8 cellular contexts compared by ENCODE assay signal in genomic region chr3:138608322-138609214, GRCh38. TPM values are rescaled to one million over a fixed set of nuclear protein-coding genes. Genes with fewer than 3 reads are reported as not detected.
DNase-seq lines count a peak whose midpoint lies in the region; ATAC-seq and TF ChIP-seq lines count a peak whose summit lies in the region.

A gene with protein sequence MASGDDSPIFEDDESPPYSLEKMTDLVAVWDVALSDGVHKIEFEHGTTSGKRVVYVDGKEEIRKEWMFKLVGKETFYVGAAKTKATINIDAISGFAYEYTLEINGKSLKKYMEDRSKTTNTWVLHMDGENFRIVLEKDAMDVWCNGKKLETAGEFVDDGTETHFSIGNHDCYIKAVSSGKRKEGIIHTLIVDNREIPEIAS (plus strand): TSS chr3:138608771. CDS start chr3:138619727, 10,956 bp downstream.

- no peaks in the 10 kb centered on the region for H3K27me3 Mint-ChIP-seq in activated CD8-positive, alpha-beta T cell treated with anti-CD3 and anti-CD28 coated beads, Interleukin-2, amount 10 ng/mL, durations not matched to agents 7 days and 5 days (ENCODE audit: low read depth)

- POLR2A ChIA-PET in activated CD8-positive, alpha-beta T cell treated with anti-CD3 and anti-CD28 coated beads, Interleukin-2, amount 10 ng/mL, durations not matched to agents 7 days and 5 days (lab: Charles Lee), result interaction anchor here (0.5 to 3.1 kb wide), 8 partner anchors 11 to 227 kb away, joined by 3 to 20 read pairs (median 4); partner anchors contain the start of gene CEP70

- CTCF ChIA-PET in activated CD8-positive, alpha-beta T cell treated with anti-CD3 and anti-CD28 coated beads, Interleukin-2, amount 10 ng/mL, durations not matched to agents 7 days and 5 days (lab: Charles Lee), result interaction anchor here (0.6 to 6.0 kb wide), 3 partner anchors 14 to 308 kb away, joined by 4 to 36 read pairs (median 14); partner anchors contain the start of gene CEP70

- peak within 1 kb of the TSS; percentile 74 for H3K4me3 Mint-ChIP-seq in activated CD8-positive, alpha-beta T cell treated with anti-CD3 and anti-CD28 coated beads, Interleukin-2, amount 10 ng/mL, durations not matched to agents 7 days and 5 days

- peak; percentile 76 for DNase-seq in AG10803 (ENCODE audit: low read depth)
- DNase-seq in NCI-H226, result peak; percentile 25
- DNase-seq in activated CD8-positive, alpha-beta T cell treated with anti-CD3 and anti-CD28 coated beads, Interleukin-2, amount 10 ng/mL, durations not matched to agents 7 days and 5 days, result peak; percentile 73
- peak; percentile 49 for DNase-seq in effector CD8-positive, alpha-beta T cell (lab: John Stamatoyannopoulos, UW)
- DNase-seq in lung microvascular endothelial cell (ENCODE audit: low read depth in 2 of 2), result peak; percentile 67 to 78
- peak; percentile 32 to 54 (median 36) for DNase-seq in stimulated activated CD4-positive, alpha-beta T cell treated with anti-CD3 and anti-CD28 coated beads, TNF-alpha, amount 100 ng/mL, for 48 hours (ENCODE audit: low read depth in 3 of 3)

- peak within 1 kb of the TSS; percentile 76 for H3K4me3 ChIP-seq in AG10803 (ENCODE audit: low read length)

- H3K4me1 Mint-ChIP-seq in activated CD8-positive, alpha-beta T cell treated with anti-CD3 and anti-CD28 coated beads, Interleukin-2, amount 10 ng/mL, durations not matched to agents 7 days and 5 days (ENCODE audit: low read depth), result peaks cover 16% of the 10 kb centered on the region

- peaks cover 10% of the 10 kb centered on the region for H3K36me3 Mint-ChIP-seq in activated CD8-positive, alpha-beta T cell treated with anti-CD3 and anti-CD28 coated beads, Interleukin-2, amount 10 ng/mL, durations not matched to agents 7 days and 5 days (ENCODE audit: low read depth)

- peak within 1 kb of the TSS; percentile 88 for H3K27ac Mint-ChIP-seq in activated CD8-positive, alpha-beta T cell treated with anti-CD3 and anti-CD28 coated beads, Interleukin-2, amount 10 ng/mL, durations not matched to agents 7 days and 5 days

- ATAC-seq in GM18861 (IDR thresholded peaks at IDR 0.05; ENCODE audit: unreplicated experiment), result peak; percentile 68
- ATAC-seq in HG03064 (IDR thresholded peaks at IDR 0.05; ENCODE audit: low read depth, unreplicated experiment), result peak; percentile 68
- ATAC-seq in activated CD8-positive, alpha-beta T cell treated with anti-CD3 and anti-CD28 coated beads, Interleukin-2, amount 10 ng/mL, durations not matched to agents 7 days and 5 days, result peak; percentile 80

- TF ChIP-seq CTCF in AG10803 (conservative IDR thresholded peaks at IDR 0.05; ENCODE audit: low read length), result no peak

- H3K9me3 Mint-ChIP-seq in activated CD8-positive, alpha-beta T cell treated with anti-CD3 and anti-CD28 coated beads, Interleukin-2, amount 10 ng/mL, durations not matched to agents 7 days and 5 days (ENCODE audit: insufficient read depth), result no peaks in the 10 kb centered on the region

RNA-seq across cellular contexts. Expression of the gene that starts here (rescaled TPM):
- 1 to 10 TPM; 4.2 to 5.9 TPM for total RNA-seq in activated CD8-positive, alpha-beta T cell treated with anti-CD3 and anti-CD28 coated beads, Interleukin-2, amount 10 ng/mL, durations not matched to agents 7 days and 5 days
- total RNA-seq in lung microvascular endothelial cell, result 6.1 and 9.3 TPM in 2 replicates

Comparison
In these comparisons a context has a peak if more than half of its experiments do, and no peak if none do; other contexts are left out.
1. Peak in every context shown above with its lines: DNase-seq, ATAC-seq and H3K4me3 ChIP-seq.
2. DNase-seq: peak in every context shown above with its lines; median percentile 76 in AG10803; 73 in activated CD8-positive, alpha-beta T cell treated with anti-CD3 and anti-CD28 coated beads, Interleukin-2, amount 10 ng/mL, durations not matched to agents 7 days and 5 days; 72 in lung microvascular endothelial cell; 49 in effector CD8-positive, alpha-beta T cell; 36 in stimulated activated CD4-positive, alpha-beta T cell treated with anti-CD3 and anti-CD28 coated beads, TNF-alpha, amount 100 ng/mL, for 48 hours; 25 in NCI-H226.